In the genomic region with DNA sequence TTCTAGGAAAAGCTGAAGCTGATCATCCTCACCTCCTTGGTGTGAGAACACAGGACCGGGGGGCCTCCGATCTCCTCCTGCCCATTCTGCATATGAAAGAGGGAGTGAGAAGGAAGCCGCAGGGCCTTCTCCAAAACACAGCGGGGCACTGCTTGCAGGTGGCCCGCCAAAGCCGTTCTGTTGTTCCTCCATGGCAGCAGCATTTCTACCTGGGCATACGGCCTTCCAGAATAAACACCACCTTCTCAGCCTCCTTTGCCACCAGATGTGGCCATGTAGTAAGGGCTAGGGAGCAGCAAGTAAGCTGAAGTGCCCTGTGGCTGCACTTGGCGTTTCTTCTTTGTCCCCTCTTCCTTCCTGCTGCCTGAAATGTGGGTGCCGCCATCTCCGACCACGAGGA, we compare ENCODE assay signal across 25 cellular contexts.
DNase-seq lines count a peak whose midpoint lies in the region; ATAC-seq and TF ChIP-seq lines count a peak whose summit lies in the region.
"Had no signal": no experiment of that assay in that cellular context is flagged by ENCODE, and none has a peak within 500 bp of the region (broad histone marks: within the 10 kb centered on the region; RNA-seq: fewer than 3 reads in every experiment).

No MANE protein-coding gene starts in this region.

- H3K27ac ChIP-seq in coronary artery: peak overlapping the region; percentile 89 to 90
- H3K27ac ChIP-seq in lung (ENCODE audit: low read depth in 1 of 2, low read length in 1 of 2): peak overlapping the region; percentile 38 to 71
- H3K27ac ChIP-seq in tibial artery: peak overlapping the region; percentile 80 to 85

- WGBS in lung, 2 donors: 85 to 90% methylated on average over 11 of the region's 11 CpGs

- H3K36me3 ChIP-seq in lung (ENCODE audit: control insufficient read depth in 2 of 2, insufficient read depth in 2 of 2, low read length in 2 of 2): no peaks in the 10 kb centered on the region
- no peaks in the 10 kb centered on the region for H3K36me3 ChIP-seq in tibial artery

- intact Hi-C loops in cardiac septum (cut with DNase I) (no loop called here), Right ventricle myocardium superior (cut with DNase I) (loop anchor here (10.0 kb wide), 1 partner anchor 161 kb away; no protein-coding TSS in a partner anchor), tibial artery (cut with DNase I; ENCODE audit: low total_unique reads) (no loop called here)

- H3K9me3 ChIP-seq in lung (ENCODE audit: control insufficient read depth in 2 of 2, insufficient read depth in 1 of 2, low read length in 1 of 2) (no peaks in the 10 kb centered on the region), tibial artery (no peaks in the 10 kb centered on the region)

- H3K4me3 ChIP-seq in coronary artery (no peak overlapping the region), lung (no peak overlapping the region), tibial artery (no peak overlapping the region)

- ATAC-seq in Right ventricle myocardium superior (ENCODE audit: poor library complexity) (no peak), lung (ENCODE audit: insufficient read depth, low FRiP score) (no peak)
- ATAC-seq: activated CD8-positive, alpha-beta T cell treated with anti-CD3 and anti-CD28 coated beads, Interleukin-2, amount 10 ng/mL, durations not matched to agents 7 days and 5 days; esophagus mucosa; PC-3; SK-N-SH treated with all-trans-retinoic acid at 6 μM for 48 hours had no signal

- DNase-seq in cardiac septum (ENCODE audit: low spot score) (peak; percentile 15), Right ventricle myocardium superior (no peak), coronary artery (ENCODE audit: low spot score) (no peak), lung (ENCODE audit: low spot score) (no peak), tibial artery (peak in 1 of 2 donors; percentile 65), cortex of kidney (lab: John Stamatoyannopoulos, UW) (no peak), NCI-H146 (lab: John Stamatoyannopoulos, UW) (no peak), HUDEP-2 (lab: John Stamatoyannopoulos, UW; ENCODE audit: unreplicated experiment in 76 of 76) (no peak)
- DNase-seq: activated CD4-positive, CD25-positive, alpha-beta regulatory T cell; activated CD8-positive, alpha-beta T cell treated with anti-CD3 and anti-CD28 coated beads, Interleukin-2, amount 10 ng/mL, durations not matched to agents 7 days and 5 days; activated naive CD4-positive, alpha-beta T cell treated with anti-CD3 and anti-CD28 coated beads, Interleukin-2, amount 50 U/mL, for 16 hours; activated T-cell treated with anti-CD3 and anti-CD28 coated beads, Interleukin-2, amount 50 U/mL, for 1 hour; anterior cingulate cortex; effector CD4-positive, alpha-beta T cell; MV-4-11; NCI-H187; NCI-H748 treated with DMSO at 0.1 percent for 48 hours; nucleus accumbens; PC-3; retina; stimulated activated CD8-positive, alpha-beta memory T cell treated with anti-CD3 and anti-CD28 coated beads, Interleukin-4, amount 100 ng/mL, for 48 hours; substantia nigra; T1000 had no signal

- H3K27me3 ChIP-seq in lung (ENCODE audit: control insufficient read depth, insufficient read depth) (no peaks in the 10 kb centered on the region), tibial artery (no peaks in the 10 kb centered on the region)

- TF ChIP-seq CTCF in coronary artery (IDR thresholded peaks at IDR 0.05) (no peak), lung (IDR thresholded peaks at IDR 0.05; ENCODE audit: control extremely low read depth, extremely low read depth) (no peak), tibial artery (IDR thresholded peaks at IDR 0.05) (no peak)

- peaks cover 21 to 29% of the 10 kb centered on the region in 2 donors for H3K4me1 ChIP-seq in lung (ENCODE audit: control insufficient read depth in 2 of 2, insufficient read depth in 2 of 2, low read length in 2 of 2)
- H3K4me1 ChIP-seq in tibial artery: peaks cover 2 to 78% (median 65%) of the 10 kb centered on the region in 4 donors
